ENCODE assay signal across 19 cellular contexts in the genomic region with DNA sequence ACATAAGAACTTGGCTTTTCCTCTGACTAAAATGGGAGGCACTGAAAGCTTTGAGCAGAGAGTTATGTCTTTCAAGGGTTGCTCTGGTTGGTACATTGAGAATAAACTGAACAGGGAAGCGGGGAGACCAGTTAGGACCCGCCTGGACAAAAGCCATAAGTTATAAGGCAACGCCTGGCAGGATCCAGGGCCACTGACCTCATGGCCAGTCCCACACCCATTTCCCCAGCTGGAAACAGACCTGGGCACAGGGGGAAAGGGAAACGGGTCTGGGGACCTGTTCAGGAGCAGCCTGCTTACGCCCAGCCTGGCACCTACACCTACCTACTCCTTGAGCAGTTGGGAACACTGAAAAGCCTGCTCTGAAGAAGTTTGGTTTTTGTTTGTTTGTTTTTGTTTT. TPM values are rescaled to one million over a fixed set of nuclear protein-coding genes. Genes with fewer than 3 reads are reported as not detected.
DNase-seq lines count a peak whose midpoint lies in the region; ATAC-seq, FAIRE-seq and TF ChIP-seq lines count a peak whose summit lies in the region.
"Had no signal": no experiment of that assay in that cellular context is flagged by ENCODE, and none has a peak within 500 bp of the region (broad histone marks: within the 10 kb centered on the region; RNA-seq: fewer than 3 reads in every experiment).

No MANE protein-coding gene starts in this region.

- no peak overlapping the region for H3K4me2 ChIP-seq in neural progenitor cell
- H3K4me2 ChIP-seq: BLaER1 treated with 17β-estradiol and CSF1 and Interleukin-3, amounts not matched to agents 10 nM and 100 nM had no signal

- no peaks in the 10 kb centered on the region for H3K36me3 ChIP-seq in neural progenitor cell
- H3K36me3 ChIP-seq in transverse colon, result no peaks in the 10 kb centered on the region
- H3K36me3 ChIP-seq: BLaER1 treated with 17β-estradiol and CSF1 and Interleukin-3, amounts not matched to agents 10 nM and 100 nM had no signal

- DNase-seq in cardiac septum (ENCODE audit: low spot score) (peak; percentile 15), left ventricle myocardium superior (no peak), left colon (peak in 1 of 2 donors; percentile 39), neural progenitor cell (ENCODE audit: low spot score) (no peak), transverse colon (peak; percentile 48), GM19239 (ENCODE audit: insufficient read length, low spot score) (no peak)
- DNase-seq: 8988T; CD4-positive, CD25-positive, alpha-beta regulatory T cell; DMS79; GOT3; H9 had no signal

- intact Hi-C loops in cardiac septum (cut with DNase I), result no loop called here
- intact Hi-C loops in left ventricle myocardium superior (cut with micrococcal nuclease), result no loop called here
- intact Hi-C loops in left colon (cut with DNase I, micrococcal nuclease), result no loop called here
- intact Hi-C loops in transverse colon (cut with DNase I; ENCODE audit: low total_unique reads), result no loop called here

- H3K9me3 ChIP-seq in neural progenitor cell (ENCODE audit: low read depth), result no peaks in the 10 kb centered on the region
- no peaks in the 10 kb centered on the region for H3K9me3 ChIP-seq in transverse colon
- H3K9me3 ChIP-seq: BLaER1 treated with 17β-estradiol and CSF1 and Interleukin-3, amounts not matched to agents 10 nM and 100 nM had no signal

- H3K4me3 Mint-ChIP-seq in neural progenitor cell, result no peak overlapping the region
- H3K4me3 Mint-ChIP-seq: CD4-positive, CD25-positive, alpha-beta regulatory T cell; H9 had no signal

- H3K4me1 ChIP-seq in neural progenitor cell, result no peaks in the 10 kb centered on the region
- peaks cover 0 to 20% (median 0%) of the 10 kb centered on the region in 4 donors for H3K4me1 ChIP-seq in transverse colon

- no peak for FAIRE-seq in GM19239 (lab: Jason Lieb, UNC)
- FAIRE-seq: GM12878, GM18507, HepG2, HTR-8/SVneo had no signal

- peaks cover 10% of the 10 kb centered on the region for H3K27me3 Mint-ChIP-seq in neural progenitor cell (ENCODE audit: insufficient read depth, low read depth)

- H3K4me3 ChIP-seq in neural progenitor cell (no peak overlapping the region), transverse colon (no peak overlapping the region)
- H3K4me3 ChIP-seq: BLaER1 treated with 17β-estradiol and CSF1 and Interleukin-3, amounts not matched to agents 10 nM and 100 nM; GM12878 had no signal

- no peaks in the 10 kb centered on the region for H3K79me2 ChIP-seq in neural progenitor cell (ENCODE audit: low read depth)

- H3K9me3 Mint-ChIP-seq in neural progenitor cell, result no peaks in the 10 kb centered on the region
- H3K9me3 Mint-ChIP-seq: CD4-positive, CD25-positive, alpha-beta regulatory T cell; H9 had no signal

- no peak for TF ChIP-seq POLR2A in transverse colon (IDR thresholded peaks at IDR 0.05)

- H3K36me3 Mint-ChIP-seq in neural progenitor cell, result no peaks in the 10 kb centered on the region
- H3K36me3 Mint-ChIP-seq: CD4-positive, CD25-positive, alpha-beta regulatory T cell had no signal

- no peak for ATAC-seq in left ventricle myocardium superior
- ATAC-seq in left colon, result peak; percentile 74
- ATAC-seq in GM18873 (IDR thresholded peaks at IDR 0.05; ENCODE audit: low FRiP score, unreplicated experiment), result no peak
- no peak for ATAC-seq in HG02763 (IDR thresholded peaks at IDR 0.05; ENCODE audit: unreplicated experiment)
- ATAC-seq: GM12878 had no signal

- no peak for TF ChIP-seq EP300 in transverse colon (IDR thresholded peaks at IDR 0.05; ENCODE audit: low read depth)

- peaks cover 5% of the 10 kb centered on the region for H3K27me3 ChIP-seq in neural progenitor cell
- no peaks in the 10 kb centered on the region for H3K27me3 ChIP-seq in transverse colon
- H3K27me3 ChIP-seq: BLaER1 treated with 17β-estradiol and CSF1 and Interleukin-3, amounts not matched to agents 10 nM and 100 nM had no signal

- H3K27ac ChIP-seq in neural progenitor cell, result no peak overlapping the region
- H3K27ac ChIP-seq in transverse colon, result peak overlapping the region in 3 of 4 donors; percentile 40 to 58 (median 41)
- H3K27ac ChIP-seq: BLaER1 treated with 17β-estradiol and CSF1 and Interleukin-3, amounts not matched to agents 10 nM and 100 nM had no signal

- H2AFZ ChIP-seq in neural progenitor cell (replicated peaks), result no peak overlapping the region

- peak overlapping the region; percentile 34 for H3K27ac Mint-ChIP-seq in neural progenitor cell
- H3K27ac Mint-ChIP-seq: CD4-positive, CD25-positive, alpha-beta regulatory T cell had no signal

- no peaks in the 10 kb centered on the region for H3F3A ChIP-seq in neural progenitor cell (ENCODE audit: low read depth)

- WGBS in transverse colon (ENCODE audit: low coverage in 1 of 2), 2 donors, result 51% methylated on average over 5 of the region's 5 CpGs; no CpG with 5 or more reads in 1 of the 2 donors

- in situ Hi-C loops in transverse colon (cut with MboI; ENCODE audit: low pct_ligation_motif_present in 1 of 4, low pct_unique_long_range_greater_than_20kb in 1 of 4, low sequenced_read_pairs in 3 of 4), result no loop called here

- no peak overlapping the region for H3K9ac ChIP-seq in neural progenitor cell
- H3K9ac ChIP-seq: BLaER1 treated with 17β-estradiol and CSF1 and Interleukin-3, amounts not matched to agents 10 nM and 100 nM had no signal

- no peaks in the 10 kb centered on the region for H4K20me1 ChIP-seq in neural progenitor cell (ENCODE audit: low read depth)
- H4K20me1 ChIP-seq: BLaER1 treated with 17β-estradiol and CSF1 and Interleukin-3, amounts not matched to agents 10 nM and 100 nM had no signal

- H3K4me1 Mint-ChIP-seq in neural progenitor cell, result peaks cover 6% of the 10 kb centered on the region
- H3K4me1 Mint-ChIP-seq: H9 had no signal

- TF ChIP-seq CTCF in neural progenitor cell (IDR thresholded peaks at IDR 0.05) (no peak), transverse colon (IDR thresholded peaks at IDR 0.05) (no peak)

RNA-seq across cellular contexts. Expression of a gene that starts 1.3 kb away (rescaled TPM):
- total RNA-seq in cardiac septum (not detected), left ventricle myocardium superior (not detected), left colon (100 to 1,000 TPM in 1 of 2 donors, 10 to 100 TPM in 1; 13.9 to 146 TPM), neural progenitor cell (ENCODE audit: low replicate concordance) (not detected in 2 replicates), transverse colon (10 to 100 TPM in 1 of 4 donors, 1 to 10 TPM in 1, not detected in 2; 6.6 to 77.8 TPM)
- total RNA-seq: CD4-positive, CD25-positive, alpha-beta regulatory T cell; G401; GM12878; H9 had no signal

RNA-seq across cellular contexts. Expression of a gene that starts 23.2 kb away (rescaled TPM):
- total RNA-seq in cardiac septum (150 TPM), left ventricle myocardium superior (161 TPM), left colon (100 to 1,000 TPM; 159 to 163 TPM), neural progenitor cell (ENCODE audit: low replicate concordance) (44.3 and 49.2 TPM in 2 replicates), transverse colon (100 to 1,000 TPM in 3 of 4 donors, 10 to 100 TPM in 1; 73.2 to 185 (median 131) TPM)

RNA-seq across cellular contexts. Expression of a gene that starts 23.6 kb away (rescaled TPM):
- total RNA-seq in cardiac septum (53.8 TPM), left ventricle myocardium superior (49.4 TPM), left colon (100 to 1,000 TPM in 1 of 2 donors, 10 to 100 TPM in 1; 81.0 to 106 TPM), neural progenitor cell (ENCODE audit: low replicate concordance) (74.9 and 135 TPM in 2 replicates), transverse colon (100 to 1,000 TPM in 1 of 4 donors, 10 to 100 TPM in 3; 23.3 to 100 (median 56.5) TPM)

RNA-seq across cellular contexts. Expression of a gene that starts 49.0 kb away (rescaled TPM):
- total RNA-seq in cardiac septum (38.0 TPM), left ventricle myocardium superior (31.6 TPM), left colon (10 to 100 TPM; 35.2 to 38.3 TPM), neural progenitor cell (ENCODE audit: low replicate concordance) (13.0 and 14.6 TPM in 2 replicates), transverse colon (10 to 100 TPM; 17.7 to 61.6 (median 50.2) TPM)

Comparison
In these comparisons a context has a peak if more than half of its experiments do, and no peak if none do; other contexts are left out.
1. DNase-seq: peak in cardiac septum (single experiment) and transverse colon (single experiment); none in left ventricle myocardium superior (single experiment), neural progenitor cell (single experiment) and GM19239 (single experiment).